Comparison of ENCODE assay signal across 18 cellular contexts in the genomic region with DNA sequence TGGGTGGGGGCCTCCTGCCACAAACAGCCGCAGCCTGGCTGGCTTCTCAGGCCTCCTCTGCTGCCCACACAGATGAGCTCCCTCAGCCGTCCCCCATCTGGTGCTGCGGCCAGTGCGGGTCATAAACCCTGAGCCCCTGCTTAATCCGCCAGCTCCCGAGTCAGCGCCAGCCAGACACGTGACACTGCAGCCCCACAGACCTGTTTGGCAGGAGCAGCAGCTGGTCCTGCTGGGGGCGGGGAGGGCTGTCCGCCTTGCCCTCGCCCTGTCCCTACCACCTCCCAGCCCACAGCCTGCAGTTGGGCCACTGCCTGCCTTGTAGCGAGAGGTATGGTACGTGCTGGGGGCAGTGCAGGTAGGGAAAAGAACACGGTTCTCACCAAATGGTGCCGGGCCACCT.
A peak's percentile ranks its signal among the peaks of the same experiment; 100 is the strongest.
DNase-seq lines count a peak whose midpoint lies in the region; ATAC-seq and TF ChIP-seq lines count a peak whose summit lies in the region.
"Had no signal": no experiment of that assay in that cellular context is flagged by ENCODE, and none has a peak within 500 bp of the region (broad histone marks: within the 10 kb centered on the region; RNA-seq: fewer than 3 reads in every experiment).

No MANE protein-coding gene starts in this region.

- no peaks in the 10 kb centered on the region for H3K36me3 ChIP-seq in psoas muscle (ENCODE audit: insufficient read depth in 1 of 2, low read depth in 1 of 2)
- H3K36me3 ChIP-seq: transverse colon had no signal

- peaks cover 5% of the 10 kb centered on the region for H3K36me3 Mint-ChIP-seq in activated naive CD8-positive, alpha-beta T cell treated with anti-CD3 and anti-CD28 coated beads, Interleukin-2, amount 50 U/mL, for 24 hours (ENCODE audit: low read depth)
- H3K36me3 Mint-ChIP-seq in activated T-helper 1 cell treated with anti-CD3 and anti-CD28 coated beads, Interleukin-12 subunit alpha, Interleukin-12 subunit beta, Interleukin-2, Interleukin-4 antibody, amounts not matched to agents 30 ng/mL and 10 ng/mL and 1 ng/mL, durations not matched to agents 14 hours and 24 hours and 36 hours (ENCODE audit: low read depth): peaks cover 6% of the 10 kb centered on the region

- peaks cover 46% of the 10 kb centered on the region for H3K4me1 Mint-ChIP-seq in activated naive CD8-positive, alpha-beta T cell treated with anti-CD3 and anti-CD28 coated beads, Interleukin-2, amount 50 U/mL, for 24 hours
- peaks cover 32% of the 10 kb centered on the region for H3K4me1 Mint-ChIP-seq in activated T-helper 1 cell treated with anti-CD3 and anti-CD28 coated beads, Interleukin-12 subunit alpha, Interleukin-12 subunit beta, Interleukin-2, Interleukin-4 antibody, amounts not matched to agents 30 ng/mL and 10 ng/mL and 1 ng/mL, durations not matched to agents 14 hours and 24 hours and 36 hours (ENCODE audit: low read depth)

- no peak overlapping the region for H3K27ac Mint-ChIP-seq in activated naive CD8-positive, alpha-beta T cell treated with anti-CD3 and anti-CD28 coated beads, Interleukin-2, amount 50 U/mL, for 24 hours
- H3K27ac Mint-ChIP-seq in activated T-helper 1 cell treated with anti-CD3 and anti-CD28 coated beads, Interleukin-12 subunit alpha, Interleukin-12 subunit beta, Interleukin-2, Interleukin-4 antibody, amounts not matched to agents 30 ng/mL and 10 ng/mL and 1 ng/mL, durations not matched to agents 14 hours and 24 hours and 36 hours: no peak overlapping the region
- H3K27ac Mint-ChIP-seq: activated CD4-positive, alpha-beta T cell treated with anti-CD3 and anti-CD28 coated beads, Interleukin-2, amount 10 ng/mL, durations not matched to agents 24 days and 14 days; activated naive CD8-positive, alpha-beta T cell treated with anti-CD3 and anti-CD28 coated beads, Interleukin-2, amount 10 ng/mL, durations not matched to agents 7 days and 5 days; HFFc6 had no signal

- ATAC-seq in left cardiac atrium (peak; percentile 7 to 9), psoas muscle (peak; percentile 6 to 19 (median 14))
- no peak for ATAC-seq in activated naive CD8-positive, alpha-beta T cell treated with anti-CD3 and anti-CD28 coated beads, Interleukin-2, amount 50 U/mL, for 24 hours

- TF ChIP-seq CTCF in C4-2B (conservative IDR thresholded peaks at IDR 0.05) (no peak), psoas muscle (IDR thresholded peaks at IDR 0.05) (no peak)

- no peaks in the 10 kb centered on the region for H3K27me3 Mint-ChIP-seq in activated naive CD8-positive, alpha-beta T cell treated with anti-CD3 and anti-CD28 coated beads, Interleukin-2, amount 50 U/mL, for 24 hours
- no peaks in the 10 kb centered on the region for H3K27me3 Mint-ChIP-seq in activated T-helper 1 cell treated with anti-CD3 and anti-CD28 coated beads, Interleukin-12 subunit alpha, Interleukin-12 subunit beta, Interleukin-2, Interleukin-4 antibody, amounts not matched to agents 30 ng/mL and 10 ng/mL and 1 ng/mL, durations not matched to agents 14 hours and 24 hours and 36 hours (ENCODE audit: insufficient read depth)
- H3K27me3 Mint-ChIP-seq: activated CD4-positive, alpha-beta T cell treated with anti-CD3 and anti-CD28 coated beads, Interleukin-2, amount 10 ng/mL, durations not matched to agents 24 days and 14 days; activated naive CD8-positive, alpha-beta T cell treated with anti-CD3 and anti-CD28 coated beads, Interleukin-2, amount 10 ng/mL, durations not matched to agents 7 days and 5 days; CD8-positive, alpha-beta memory T cell; naive B cell had no signal

- no peak overlapping the region for H3K4me3 Mint-ChIP-seq in activated naive CD8-positive, alpha-beta T cell treated with anti-CD3 and anti-CD28 coated beads, Interleukin-2, amount 50 U/mL, for 24 hours
- H3K4me3 Mint-ChIP-seq in activated T-helper 1 cell treated with anti-CD3 and anti-CD28 coated beads, Interleukin-12 subunit alpha, Interleukin-12 subunit beta, Interleukin-2, Interleukin-4 antibody, amounts not matched to agents 30 ng/mL and 10 ng/mL and 1 ng/mL, durations not matched to agents 14 hours and 24 hours and 36 hours: no peak overlapping the region
- H3K4me3 Mint-ChIP-seq: activated CD4-positive, alpha-beta T cell treated with anti-CD3 and anti-CD28 coated beads, Interleukin-2, amount 10 ng/mL, durations not matched to agents 24 days and 14 days; activated naive CD8-positive, alpha-beta T cell treated with anti-CD3 and anti-CD28 coated beads, Interleukin-2, amount 10 ng/mL, durations not matched to agents 7 days and 5 days; HFFc6 had no signal

- no peaks in the 10 kb centered on the region for H3K27me3 ChIP-seq in psoas muscle (ENCODE audit: insufficient read depth in 3 of 3, low read length in 2 of 3)
- H3K27me3 ChIP-seq: transverse colon had no signal

- 45 to 51% (median 49%) methylated on average over 13 to 15 of the region's 15 CpGs for WGBS in psoas muscle, 3 donors

- H3K27ac ChIP-seq in C4-2B: peak overlapping the region; percentile 72
- peak overlapping the region; percentile 50 for H3K27ac ChIP-seq in psoas muscle
- H3K27ac ChIP-seq: transverse colon had no signal

- H3K4me3 ChIP-seq in psoas muscle: no peak overlapping the region
- H3K4me3 ChIP-seq: transverse colon had no signal

- intact Hi-C loops in left cardiac atrium (cut with DNase I) (loop anchor here (5.0 to 10.0 kb wide), 2 partner anchors 92 to 120 kb away; no protein-coding TSS in a partner anchor), psoas muscle (cut with DNase I) (loop anchor here in 1 of 2 donors (5.0 kb wide), 1 partner anchor 120 kb away; no protein-coding TSS in a partner anchor)
- intact Hi-C loops in activated T-helper 1 cell treated with anti-CD3 and anti-CD28 coated beads, Interleukin-12 subunit alpha, Interleukin-12 subunit beta, Interleukin-2, Interleukin-4 antibody, amounts not matched to agents 30 ng/mL and 10 ng/mL and 1 ng/mL, durations not matched to agents 14 hours and 24 hours and 36 hours (cut with micrococcal nuclease): no loop called here

- no peaks in the 10 kb centered on the region for H3K9me3 ChIP-seq in psoas muscle
- H3K9me3 ChIP-seq: transverse colon had no signal

- H3K4me1 ChIP-seq in psoas muscle: peaks cover 43% of the 10 kb centered on the region
- H3K4me1 ChIP-seq: transverse colon had no signal

- no peaks in the 10 kb centered on the region for H3K9me3 Mint-ChIP-seq in activated naive CD8-positive, alpha-beta T cell treated with anti-CD3 and anti-CD28 coated beads, Interleukin-2, amount 50 U/mL, for 24 hours
- H3K9me3 Mint-ChIP-seq in activated T-helper 1 cell treated with anti-CD3 and anti-CD28 coated beads, Interleukin-12 subunit alpha, Interleukin-12 subunit beta, Interleukin-2, Interleukin-4 antibody, amounts not matched to agents 30 ng/mL and 10 ng/mL and 1 ng/mL, durations not matched to agents 14 hours and 24 hours and 36 hours: no peaks in the 10 kb centered on the region
- H3K9me3 Mint-ChIP-seq: activated CD4-positive, alpha-beta T cell treated with anti-CD3 and anti-CD28 coated beads, Interleukin-2, amount 10 ng/mL, durations not matched to agents 24 days and 14 days; activated naive CD8-positive, alpha-beta T cell treated with anti-CD3 and anti-CD28 coated beads, Interleukin-2, amount 10 ng/mL, durations not matched to agents 7 days and 5 days; CD8-positive, alpha-beta memory T cell; HFFc6; naive B cell had no signal

- DNase-seq in NCI-H82 treated with DMSO at 0.1 percent for 48 hours (lab: John Stamatoyannopoulos, UW; ENCODE audit: unreplicated experiment) (peak; percentile 74), left cardiac atrium (no peak), psoas muscle (peak in 1 of 2 donors; percentile 60), T1000 (lab: John Stamatoyannopoulos, UW) (no peak), NCI-H1436 treated with DMSO at 0.1 percent for 48 hours (lab: John Stamatoyannopoulos, UW) (no peak)
- no peak for DNase-seq in activated naive CD8-positive, alpha-beta T cell treated with anti-CD3 and anti-CD28 coated beads, Interleukin-2, amount 50 U/mL, for 24 hours
- no peak for DNase-seq in activated T-helper 1 cell treated with anti-CD3 and anti-CD28 coated beads, Interleukin-12 subunit alpha, Interleukin-12 subunit beta, Interleukin-2, Interleukin-4 antibody, amounts not matched to agents 30 ng/mL and 10 ng/mL and 1 ng/mL, durations not matched to agents 14 hours and 24 hours and 36 hours (ENCODE audit: low spot score)
- DNase-seq: activated CD4-positive, alpha-beta T cell treated with anti-CD3 and anti-CD28 coated beads, Interleukin-2, amount 10 ng/mL, durations not matched to agents 24 days and 14 days; activated naive CD8-positive, alpha-beta T cell treated with anti-CD3 and anti-CD28 coated beads, Interleukin-2, amount 10 ng/mL, durations not matched to agents 7 days and 5 days; effector CD8-positive, alpha-beta T cell; HFFc6; IMR-90; naive B cell; SIG-M5; T-helper 9 cell had no signal
